In genomic region chr4:177117256-177117655, GRCh38 we compare ENCODE assay signal across 19 cellular contexts.
"Had no signal": no experiment of that assay in that cellular context is flagged by ENCODE, and none has a peak within 500 bp of the region (broad histone marks: within the 10 kb centered on the region; RNA-seq: fewer than 3 reads in every experiment).

No MANE protein-coding gene starts in this region.

- ATAC-seq: heart left ventricle; pancreas; right lobe of liver; stimulated activated effector memory CD8-positive, alpha-beta T cell treated with anti-CD3 and anti-CD28 coated beads, Interleukin-12 subunit alpha, Interleukin-12 subunit beta, amount 100 ng/mL, for 72 hours had no signal

- H3K4me1 ChIP-seq: colonic mucosa, heart left ventricle, left ventricle myocardium inferior, pancreas, right lobe of liver, stomach, vagina had no signal

- H3K27ac ChIP-seq: colonic mucosa, left ventricle myocardium inferior, pancreas, right lobe of liver, stomach, vagina, VCaP had no signal

- H3K9me3 ChIP-seq: colonic mucosa, pancreas, right lobe of liver, vagina had no signal

- H3K4me3 ChIP-seq: colonic mucosa, heart left ventricle, left ventricle myocardium inferior, pancreas, right lobe of liver, stomach, vagina had no signal

- H3K36me3 ChIP-seq: colonic mucosa, heart left ventricle, left ventricle myocardium inferior, pancreas, right lobe of liver, stomach, vagina had no signal

- DNase-seq: activated CD4-positive, alpha-beta T cell treated with anti-CD3 and anti-CD28 coated beads, Interleukin-2, amount 50 U/mL, for 48 hours; activated naive CD8-positive, alpha-beta T cell treated with anti-CD3 and anti-CD28 coated beads for 36 hours; colonic mucosa; foreskin melanocyte; heart left ventricle; immature natural killer cell; kidney glomerular epithelial cell; left ventricle myocardium inferior; pancreas; right lobe of liver; small intestine; stimulated activated CD4-positive, alpha-beta T cell treated with anti-CD3 and anti-CD28 coated beads, Interleukin-15, amount 100 ng/mL, for 24 hours; stimulated activated CD4-positive, alpha-beta T cell treated with anti-CD3 and anti-CD28 coated beads, Interleukin-4, amount 100 ng/mL, for 1 hour; stomach; T-helper 2 cell; trophoblast cell had no signal

- H3K27me3 ChIP-seq: colonic mucosa, heart left ventricle, pancreas, right lobe of liver, stomach, vagina had no signal
